Comparison of ENCODE assay signal across 2 cellular contexts in the genomic region with DNA sequence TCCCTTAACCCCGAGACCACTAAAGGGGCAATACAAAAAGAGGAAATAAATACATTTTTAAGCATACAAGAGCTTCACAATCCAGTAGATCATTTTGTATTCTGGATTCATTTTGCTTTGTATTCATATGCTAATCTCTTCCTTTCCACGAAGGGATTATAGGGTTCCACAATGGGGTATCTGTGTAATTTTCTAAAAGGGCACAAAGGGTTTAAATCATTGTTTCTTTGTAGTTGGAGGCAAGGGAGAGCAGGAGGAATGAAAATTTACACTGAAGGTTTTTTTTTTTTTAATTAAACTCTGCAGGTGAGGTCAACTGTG.
TF ChIP-seq lines count a peak whose summit lies in the region.

No MANE protein-coding gene starts in this region.

TF ChIP-seq in SK-N-SH, 30 proteins besides CTCF, POLR2A, EP300 and RAD21 (continued from another document):
- TF ChIP-seq, protein P1, sequence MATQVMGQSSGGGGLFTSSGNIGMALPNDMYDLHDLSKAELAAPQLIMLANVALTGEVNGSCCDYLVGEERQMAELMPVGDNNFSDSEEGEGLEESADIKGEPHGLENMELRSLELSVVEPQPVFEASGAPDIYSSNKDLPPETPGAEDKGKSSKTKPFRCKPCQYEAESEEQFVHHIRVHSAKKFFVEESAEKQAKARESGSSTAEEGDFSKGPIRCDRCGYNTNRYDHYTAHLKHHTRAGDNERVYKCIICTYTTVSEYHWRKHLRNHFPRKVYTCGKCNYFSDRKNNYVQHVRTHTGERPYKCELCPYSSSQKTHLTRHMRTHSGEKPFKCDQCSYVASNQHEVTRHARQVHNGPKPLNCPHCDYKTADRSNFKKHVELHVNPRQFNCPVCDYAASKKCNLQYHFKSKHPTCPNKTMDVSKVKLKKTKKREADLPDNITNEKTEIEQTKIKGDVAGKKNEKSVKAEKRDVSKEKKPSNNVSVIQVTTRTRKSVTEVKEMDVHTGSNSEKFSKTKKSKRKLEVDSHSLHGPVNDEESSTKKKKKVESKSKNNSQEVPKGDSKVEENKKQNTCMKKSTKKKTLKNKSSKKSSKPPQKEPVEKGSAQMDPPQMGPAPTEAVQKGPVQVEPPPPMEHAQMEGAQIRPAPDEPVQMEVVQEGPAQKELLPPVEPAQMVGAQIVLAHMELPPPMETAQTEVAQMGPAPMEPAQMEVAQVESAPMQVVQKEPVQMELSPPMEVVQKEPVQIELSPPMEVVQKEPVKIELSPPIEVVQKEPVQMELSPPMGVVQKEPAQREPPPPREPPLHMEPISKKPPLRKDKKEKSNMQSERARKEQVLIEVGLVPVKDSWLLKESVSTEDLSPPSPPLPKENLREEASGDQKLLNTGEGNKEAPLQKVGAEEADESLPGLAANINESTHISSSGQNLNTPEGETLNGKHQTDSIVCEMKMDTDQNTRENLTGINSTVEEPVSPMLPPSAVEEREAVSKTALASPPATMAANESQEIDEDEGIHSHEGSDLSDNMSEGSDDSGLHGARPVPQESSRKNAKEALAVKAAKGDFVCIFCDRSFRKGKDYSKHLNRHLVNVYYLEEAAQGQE (IDR thresholded peaks at IDR 0.05; ENCODE audit: low read depth, low read length) = no peak
- TF ChIP-seq MEF2A (IDR thresholded peaks at IDR 0.05; ENCODE audit: borderline replicate concordance, low read depth) (no peak), TAF1 (IDR thresholded peaks at IDR 0.05; ENCODE audit: borderline replicate concordance, low read depth, low read length) (no peak), POLR2AphosphoS5 (IDR thresholded peaks at IDR 0.05; ENCODE audit: low read depth, low read length) (no peak), RCOR1 (IDR thresholded peaks at IDR 0.05; ENCODE audit: low read length) (no peak), MXI1 (IDR thresholded peaks at IDR 0.05; ENCODE audit: low read depth, low read length) (no peak), FOXJ3 (CRISPR knock-in tag; IDR thresholded peaks at IDR 0.05) (no peak), YY1 (IDR thresholded peaks at IDR 0.05; ENCODE audit: low read depth) (no peak), NFIC (IDR thresholded peaks at IDR 0.05; ENCODE audit: borderline replicate concordance) (no peak), NRF1 (IDR thresholded peaks at IDR 0.05; ENCODE audit: low read depth, low read length) (no peak), EZH2phosphoT487 (IDR thresholded peaks at IDR 0.05; ENCODE audit: borderline replicate concordance, low read depth) (no peak), JUND (IDR thresholded peaks at IDR 0.05) (no peak), RXRA (IDR thresholded peaks at IDR 0.05; ENCODE audit: borderline replicate concordance, low read depth) (no peak), GABPA (IDR thresholded peaks at IDR 0.05; ENCODE audit: low read depth) (no peak)
- TF ChIP-seq, protein P2, sequence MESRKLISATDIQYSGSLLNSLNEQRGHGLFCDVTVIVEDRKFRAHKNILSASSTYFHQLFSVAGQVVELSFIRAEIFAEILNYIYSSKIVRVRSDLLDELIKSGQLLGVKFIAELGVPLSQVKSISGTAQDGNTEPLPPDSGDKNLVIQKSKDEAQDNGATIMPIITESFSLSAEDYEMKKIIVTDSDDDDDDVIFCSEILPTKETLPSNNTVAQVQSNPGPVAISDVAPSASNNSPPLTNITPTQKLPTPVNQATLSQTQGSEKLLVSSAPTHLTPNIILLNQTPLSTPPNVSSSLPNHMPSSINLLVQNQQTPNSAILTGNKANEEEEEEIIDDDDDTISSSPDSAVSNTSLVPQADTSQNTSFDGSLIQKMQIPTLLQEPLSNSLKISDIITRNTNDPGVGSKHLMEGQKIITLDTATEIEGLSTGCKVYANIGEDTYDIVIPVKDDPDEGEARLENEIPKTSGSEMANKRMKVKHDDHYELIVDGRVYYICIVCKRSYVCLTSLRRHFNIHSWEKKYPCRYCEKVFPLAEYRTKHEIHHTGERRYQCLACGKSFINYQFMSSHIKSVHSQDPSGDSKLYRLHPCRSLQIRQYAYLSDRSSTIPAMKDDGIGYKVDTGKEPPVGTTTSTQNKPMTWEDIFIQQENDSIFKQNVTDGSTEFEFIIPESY (IDR thresholded peaks at IDR 0.05; ENCODE audit: borderline replicate concordance, low read depth) = no peak
- TF ChIP-seq, protein P3, sequence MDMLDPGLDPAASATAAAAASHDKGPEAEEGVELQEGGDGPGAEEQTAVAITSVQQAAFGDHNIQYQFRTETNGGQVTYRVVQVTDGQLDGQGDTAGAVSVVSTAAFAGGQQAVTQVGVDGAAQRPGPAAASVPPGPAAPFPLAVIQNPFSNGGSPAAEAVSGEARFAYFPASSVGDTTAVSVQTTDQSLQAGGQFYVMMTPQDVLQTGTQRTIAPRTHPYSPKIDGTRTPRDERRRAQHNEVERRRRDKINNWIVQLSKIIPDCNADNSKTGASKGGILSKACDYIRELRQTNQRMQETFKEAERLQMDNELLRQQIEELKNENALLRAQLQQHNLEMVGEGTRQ (IDR thresholded peaks at IDR 0.05; ENCODE audit: borderline replicate concordance, low read depth, low read length) = no peak
TF ChIP-seq in SK-N-SH: peak in this region for 0.

TF ChIP-seq in SK-N-SH treated with all-trans-retinoic acid at 6 μM for 48 hours, 23 proteins besides CTCF, POLR2A, EP300 and RAD21 (continued from another document):
- TF ChIP-seq, protein P4, sequence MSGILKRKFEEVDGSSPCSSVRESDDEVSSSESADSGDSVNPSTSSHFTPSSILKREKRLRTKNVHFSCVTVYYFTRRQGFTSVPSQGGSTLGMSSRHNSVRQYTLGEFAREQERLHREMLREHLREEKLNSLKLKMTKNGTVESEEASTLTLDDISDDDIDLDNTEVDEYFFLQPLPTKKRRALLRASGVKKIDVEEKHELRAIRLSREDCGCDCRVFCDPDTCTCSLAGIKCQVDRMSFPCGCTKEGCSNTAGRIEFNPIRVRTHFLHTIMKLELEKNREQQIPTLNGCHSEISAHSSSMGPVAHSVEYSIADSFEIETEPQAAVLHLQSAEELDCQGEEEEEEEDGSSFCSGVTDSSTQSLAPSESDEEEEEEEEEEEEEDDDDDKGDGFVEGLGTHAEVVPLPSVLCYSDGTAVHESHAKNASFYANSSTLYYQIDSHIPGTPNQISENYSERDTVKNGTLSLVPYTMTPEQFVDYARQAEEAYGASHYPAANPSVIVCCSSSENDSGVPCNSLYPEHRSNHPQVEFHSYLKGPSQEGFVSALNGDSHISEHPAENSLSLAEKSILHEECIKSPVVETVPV (CRISPR knock-in tag; IDR thresholded peaks at IDR 0.05) = no peak
- no peak for TF ChIP-seq BACH2 (CRISPR knock-in tag; IDR thresholded peaks at IDR 0.05; ENCODE audit: borderline replicate concordance)
- TF ChIP-seq SNAI2 (CRISPR knock-in tag; IDR thresholded peaks at IDR 0.05) = no peak
- TF ChIP-seq ZNF565 (CRISPR knock-in tag; conservative IDR thresholded peaks at IDR 0.05; ENCODE audit: low read depth) = no peak
- TF ChIP-seq, protein P5, sequence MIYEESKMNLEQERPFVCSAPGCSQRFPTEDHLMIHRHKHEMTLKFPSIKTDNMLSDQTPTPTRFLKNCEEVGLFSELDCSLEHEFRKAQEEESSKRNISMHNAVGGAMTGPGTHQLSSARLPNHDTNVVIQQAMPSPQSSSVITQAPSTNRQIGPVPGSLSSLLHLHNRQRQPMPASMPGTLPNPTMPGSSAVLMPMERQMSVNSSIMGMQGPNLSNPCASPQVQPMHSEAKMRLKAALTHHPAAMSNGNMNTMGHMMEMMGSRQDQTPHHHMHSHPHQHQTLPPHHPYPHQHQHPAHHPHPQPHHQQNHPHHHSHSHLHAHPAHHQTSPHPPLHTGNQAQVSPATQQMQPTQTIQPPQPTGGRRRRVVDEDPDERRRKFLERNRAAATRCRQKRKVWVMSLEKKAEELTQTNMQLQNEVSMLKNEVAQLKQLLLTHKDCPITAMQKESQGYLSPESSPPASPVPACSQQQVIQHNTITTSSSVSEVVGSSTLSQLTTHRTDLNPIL (CRISPR knock-in tag; IDR thresholded peaks at IDR 0.05; ENCODE audit: low read depth) = no peak
- TF ChIP-seq ZC3H10 (CRISPR knock-in tag; IDR thresholded peaks at IDR 0.05) = no peak
- no peak for TF ChIP-seq ZNF8 (CRISPR knock-in tag; IDR thresholded peaks at IDR 0.05)
- no peak for TF ChIP-seq PPARA (CRISPR knock-in tag; IDR thresholded peaks at IDR 0.05; ENCODE audit: borderline replicate concordance)
- TF ChIP-seq ZFP3 (CRISPR knock-in tag; IDR thresholded peaks at IDR 0.05) = no peak
- TF ChIP-seq ARNTL (CRISPR knock-in tag; IDR thresholded peaks at IDR 0.05; ENCODE audit: borderline replicate concordance, low read depth) = no peak
- TF ChIP-seq, protein P6, sequence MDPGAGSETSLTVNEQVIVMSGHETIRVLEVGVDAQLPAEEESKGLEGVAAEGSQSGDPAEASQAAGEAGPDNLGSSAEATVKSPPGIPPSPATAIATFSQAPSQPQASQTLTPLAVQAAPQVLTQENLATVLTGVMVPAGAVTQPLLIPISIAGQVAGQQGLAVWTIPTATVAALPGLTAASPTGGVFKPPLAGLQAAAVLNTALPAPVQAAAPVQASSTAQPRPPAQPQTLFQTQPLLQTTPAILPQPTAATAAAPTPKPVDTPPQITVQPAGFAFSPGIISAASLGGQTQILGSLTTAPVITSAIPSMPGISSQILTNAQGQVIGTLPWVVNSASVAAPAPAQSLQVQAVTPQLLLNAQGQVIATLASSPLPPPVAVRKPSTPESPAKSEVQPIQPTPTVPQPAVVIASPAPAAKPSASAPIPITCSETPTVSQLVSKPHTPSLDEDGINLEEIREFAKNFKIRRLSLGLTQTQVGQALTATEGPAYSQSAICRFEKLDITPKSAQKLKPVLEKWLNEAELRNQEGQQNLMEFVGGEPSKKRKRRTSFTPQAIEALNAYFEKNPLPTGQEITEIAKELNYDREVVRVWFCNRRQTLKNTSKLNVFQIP (CRISPR knock-in tag; IDR thresholded peaks at IDR 0.05; ENCODE audit: borderline replicate concordance, low read depth) = no peak
- no peak for TF ChIP-seq ZNF70 (CRISPR knock-in tag; IDR thresholded peaks at IDR 0.05)
- TF ChIP-seq, protein P7, sequence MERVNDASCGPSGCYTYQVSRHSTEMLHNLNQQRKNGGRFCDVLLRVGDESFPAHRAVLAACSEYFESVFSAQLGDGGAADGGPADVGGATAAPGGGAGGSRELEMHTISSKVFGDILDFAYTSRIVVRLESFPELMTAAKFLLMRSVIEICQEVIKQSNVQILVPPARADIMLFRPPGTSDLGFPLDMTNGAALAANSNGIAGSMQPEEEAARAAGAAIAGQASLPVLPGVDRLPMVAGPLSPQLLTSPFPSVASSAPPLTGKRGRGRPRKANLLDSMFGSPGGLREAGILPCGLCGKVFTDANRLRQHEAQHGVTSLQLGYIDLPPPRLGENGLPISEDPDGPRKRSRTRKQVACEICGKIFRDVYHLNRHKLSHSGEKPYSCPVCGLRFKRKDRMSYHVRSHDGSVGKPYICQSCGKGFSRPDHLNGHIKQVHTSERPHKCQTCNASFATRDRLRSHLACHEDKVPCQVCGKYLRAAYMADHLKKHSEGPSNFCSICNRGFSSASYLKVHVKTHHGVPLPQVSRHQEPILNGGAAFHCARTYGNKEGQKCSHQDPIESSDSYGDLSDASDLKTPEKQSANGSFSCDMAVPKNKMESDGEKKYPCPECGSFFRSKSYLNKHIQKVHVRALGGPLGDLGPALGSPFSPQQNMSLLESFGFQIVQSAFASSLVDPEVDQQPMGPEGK (CRISPR knock-in tag; IDR thresholded peaks at IDR 0.05; ENCODE audit: borderline replicate concordance) = no peak
- TF ChIP-seq, protein P8, sequence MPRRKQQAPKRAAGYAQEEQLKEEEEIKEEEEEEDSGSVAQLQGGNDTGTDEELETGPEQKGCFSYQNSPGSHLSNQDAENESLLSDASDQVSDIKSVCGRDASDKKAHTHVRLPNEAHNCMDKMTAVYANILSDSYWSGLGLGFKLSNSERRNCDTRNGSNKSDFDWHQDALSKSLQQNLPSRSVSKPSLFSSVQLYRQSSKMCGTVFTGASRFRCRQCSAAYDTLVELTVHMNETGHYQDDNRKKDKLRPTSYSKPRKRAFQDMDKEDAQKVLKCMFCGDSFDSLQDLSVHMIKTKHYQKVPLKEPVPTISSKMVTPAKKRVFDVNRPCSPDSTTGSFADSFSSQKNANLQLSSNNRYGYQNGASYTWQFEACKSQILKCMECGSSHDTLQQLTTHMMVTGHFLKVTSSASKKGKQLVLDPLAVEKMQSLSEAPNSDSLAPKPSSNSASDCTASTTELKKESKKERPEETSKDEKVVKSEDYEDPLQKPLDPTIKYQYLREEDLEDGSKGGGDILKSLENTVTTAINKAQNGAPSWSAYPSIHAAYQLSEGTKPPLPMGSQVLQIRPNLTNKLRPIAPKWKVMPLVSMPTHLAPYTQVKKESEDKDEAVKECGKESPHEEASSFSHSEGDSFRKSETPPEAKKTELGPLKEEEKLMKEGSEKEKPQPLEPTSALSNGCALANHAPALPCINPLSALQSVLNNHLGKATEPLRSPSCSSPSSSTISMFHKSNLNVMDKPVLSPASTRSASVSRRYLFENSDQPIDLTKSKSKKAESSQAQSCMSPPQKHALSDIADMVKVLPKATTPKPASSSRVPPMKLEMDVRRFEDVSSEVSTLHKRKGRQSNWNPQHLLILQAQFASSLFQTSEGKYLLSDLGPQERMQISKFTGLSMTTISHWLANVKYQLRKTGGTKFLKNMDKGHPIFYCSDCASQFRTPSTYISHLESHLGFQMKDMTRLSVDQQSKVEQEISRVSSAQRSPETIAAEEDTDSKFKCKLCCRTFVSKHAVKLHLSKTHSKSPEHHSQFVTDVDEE (CRISPR knock-in tag; IDR thresholded peaks at IDR 0.05) = no peak
- TF ChIP-seq TCF4 (CRISPR knock-in tag; IDR thresholded peaks at IDR 0.05; ENCODE audit: borderline replicate concordance) = no peak
- no peak for TF ChIP-seq ZFP30 (CRISPR knock-in tag; IDR thresholded peaks at IDR 0.05)
TF ChIP-seq in SK-N-SH treated with all-trans-retinoic acid at 6 μM for 48 hours: peak in this region for 0.
